ENCODE assay signal across 1 cellular context in the genomic region with DNA sequence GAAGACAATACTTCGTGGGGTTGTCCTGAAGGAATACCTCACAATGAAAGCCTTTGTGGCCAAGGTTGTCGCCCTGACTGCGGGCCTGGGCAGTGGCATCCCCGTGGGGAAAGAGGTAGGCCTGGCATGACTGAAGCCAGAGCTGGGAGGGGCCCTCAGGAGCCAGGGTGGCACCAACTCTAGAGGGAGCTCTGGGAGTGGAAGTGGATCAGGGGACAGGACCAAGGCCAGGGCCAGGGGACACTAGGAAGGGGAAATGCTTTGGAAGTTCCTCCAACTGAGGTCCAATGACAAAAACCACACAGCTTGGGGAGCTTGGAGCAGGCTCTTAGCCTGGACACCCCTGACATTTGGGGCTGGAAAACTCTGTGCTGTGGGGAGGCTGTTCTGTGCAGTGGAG.
TF ChIP-seq lines count a peak whose summit lies in the region.

No MANE protein-coding gene starts in this region.

TF ChIP-seq in K562, 482 proteins besides CTCF, POLR2A, EP300 and RAD21:
- 0 out of 4 replicates have a peak, but pooled peaks of 1 of the 2 experiments have one; percentile 29 for TF ChIP-seq MAZ (CRISPR knock-in tag; conservative IDR thresholded peaks at IDR 0.05 in 1 of 2, IDR thresholded peaks at IDR 0.05 in 1 of 2)
- no peak for TF ChIP-seq GATA2 (CRISPR knock-in tag; IDR thresholded peaks at IDR 0.05)
